35 cellular contexts compared by ENCODE assay signal in genomic region chrX:38000706-38001105, GRCh38.
"Had no signal": no experiment of that assay in that cellular context is flagged by ENCODE, and none has a peak within 500 bp of the region (broad histone marks: within the 10 kb centered on the region; RNA-seq: fewer than 3 reads in every experiment).

No MANE protein-coding gene starts in this region.

- H3K27ac ChIP-seq: KMS-11 had no signal

- H3K9me3 ChIP-seq: MG63 had no signal

- H3K4me2 ChIP-seq: KMS-11 had no signal

- H3K36me3 ChIP-seq: MG63 had no signal

- H3K9ac ChIP-seq: KMS-11 had no signal

- H3K4me3 ChIP-seq: MG63 had no signal

- DNase-seq: Karpas-422, Kasumi-1, MG63, MM.1S, MV-4-11, NCI-H1048, NCI-H1092, NCI-H1092 treated with DMSO at 0.1 percent for 48 hours, NCI-H1105, NCI-H1105 treated with DMSO at 0.1 percent for 48 hours, NCI-H1417, NCI-H1417 treated with DMSO at 0.1 percent for 48 hours, NCI-H1436, NCI-H1436 treated with DMSO at 0.1 percent for 48 hours, NCI-H146, NCI-H1694, NCI-H1694 treated with DMSO at 0.1 percent for 48 hours, NCI-H187, NCI-H187 treated with DMSO at 0.1 percent for 48 hours, NCI-H1930, NCI-H2029, NCI-H2029 treated with DMSO at 0.1 percent for 48 hours, NCI-H2081, NCI-H2081 treated with DMSO at 0.1 percent for 48 hours, NCI-H2107, NCI-H2171, NCI-H2171 treated with DMSO at 0.1 percent for 48 hours, NCI-H2227 treated with DMSO at 0.1 percent for 48 hours, NCI-H226, NCI-H345, NCI-H446, NCI-H446 treated with DMSO at 0.1 percent for 48 hours, NCI-H510A, NCI-H510A treated with DMSO at 0.1 percent for 48 hours had no signal

- H3K27me3 ChIP-seq: MG63 had no signal
